Comparison of ENCODE assay signal across 8 cellular contexts in the genomic region with DNA sequence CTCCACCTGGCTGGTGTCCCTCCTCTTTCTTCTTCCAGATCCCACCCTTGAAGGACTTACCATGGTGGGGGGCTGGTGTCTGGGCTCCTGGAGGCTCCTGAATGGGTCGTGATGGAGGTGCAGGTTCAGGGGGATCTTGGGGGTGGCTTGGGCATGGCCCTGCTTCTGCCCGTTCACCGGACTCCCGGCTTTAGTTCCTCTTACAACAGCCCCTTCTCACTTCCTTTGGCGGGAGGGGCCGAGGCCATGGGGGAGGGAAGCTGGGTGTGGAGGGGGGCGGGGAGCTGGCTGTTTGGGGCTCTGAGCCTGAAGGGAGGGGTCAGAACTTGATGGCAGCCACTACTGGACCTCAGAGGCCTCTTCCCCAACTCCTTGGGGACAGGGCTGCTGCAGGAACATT. TPM values are rescaled to one million over a fixed set of nuclear protein-coding genes. Genes with fewer than 3 reads are reported as not detected.
DNase-seq lines count a peak whose midpoint lies in the region; ATAC-seq and TF ChIP-seq lines count a peak whose summit lies in the region.

MYO1F (minus strand) TSS at position 196 of the 400 bp plus-strand sequence; CDS start at position 63, 133 bp downstream.

- peaks cover 8% of the 10 kb centered on the region for H3K4me1 ChIP-seq in ACC112 (ENCODE audit: control insufficient read depth, insufficient read depth, low read length, unreplicated experiment)
- H3K4me1 ChIP-seq in mucosa of descending colon (ENCODE audit: low read depth): no peaks in the 10 kb centered on the region

- H2AFZ ChIP-seq in ACC112 (ENCODE audit: low read length, unreplicated experiment): no peak within 1 kb of the TSS

- ATAC-seq in mucosa of descending colon (peak; percentile 35), GM19351 (IDR thresholded peaks at IDR 0.05; ENCODE audit: unreplicated experiment) (no peak), HG03432 (IDR thresholded peaks at IDR 0.05; ENCODE audit: unreplicated experiment) (no peak)

- DNase-seq in mucosa of descending colon: peak; percentile 54 to 83 (median 61)
- no peak for DNase-seq in mesothelial cell of epicardium (ENCODE audit: low spot score in 2 of 2, unreplicated experiment in 2 of 2)
- no peak for DNase-seq in GM19240 (ENCODE audit: insufficient read length, low spot score)

- H3K79me2 ChIP-seq in ACC112 (ENCODE audit: control insufficient read depth, insufficient read depth, low read length, unreplicated experiment): no peaks in the 10 kb centered on the region

- H3K9me3 Mint-ChIP-seq in IgD-negative memory B cell: peaks cover 0 to 4% (median 0%) of the 10 kb centered on the region in 3 donors
- no peaks in the 10 kb centered on the region for H3K9me3 Mint-ChIP-seq in mesothelial cell of epicardium

- 5 to 26% (median 10%) methylated on average over 7 of the region's 7 CpGs for WGBS in adipose tissue, 3 donors

- H3K27me3 Mint-ChIP-seq in IgD-negative memory B cell: peaks cover 2% of the 10 kb centered on the region
- peaks cover 29% of the 10 kb centered on the region for H3K27me3 Mint-ChIP-seq in mesothelial cell of epicardium (ENCODE audit: low read depth)

- H3K4me3 Mint-ChIP-seq in IgD-negative memory B cell: peak within 1 kb of the TSS; percentile 88 to 100 (median 96)
- no peak within 1 kb of the TSS for H3K4me3 Mint-ChIP-seq in mesothelial cell of epicardium

- intact Hi-C loops in mucosa of descending colon (cut with DNase I, micrococcal nuclease): no loop called here

- H3K27ac Mint-ChIP-seq in IgD-negative memory B cell (peak within 1 kb of the TSS; percentile 57 to 95 (median 94)), mesothelial cell of epicardium (no peak within 1 kb of the TSS)

- H3K36me3 Mint-ChIP-seq in IgD-negative memory B cell: peaks cover 7% of the 10 kb centered on the region
- H3K36me3 Mint-ChIP-seq in mesothelial cell of epicardium: no peaks in the 10 kb centered on the region

- no peak for TF ChIP-seq CTCF in mucosa of descending colon (IDR thresholded peaks at IDR 0.05)
- TF ChIP-seq CTCF in mesothelial cell of epicardium (IDR thresholded peaks at IDR 0.05; ENCODE audit: unreplicated experiment): no peak

- peaks cover 24 to 53% (median 37%) of the 10 kb centered on the region in 3 donors for H3K4me1 Mint-ChIP-seq in IgD-negative memory B cell
- H3K4me1 Mint-ChIP-seq in mesothelial cell of epicardium: peaks cover 5% of the 10 kb centered on the region

- H3K9me3 ChIP-seq in mucosa of descending colon: no peaks in the 10 kb centered on the region

- no peaks in the 10 kb centered on the region for H3K27me3 ChIP-seq in ACC112 (ENCODE audit: insufficient read depth, low read length)

- H3K36me3 ChIP-seq in ACC112 (ENCODE audit: insufficient read depth, low read length) (no peaks in the 10 kb centered on the region), mucosa of descending colon (ENCODE audit: low read depth) (no peaks in the 10 kb centered on the region)

- H3K27ac ChIP-seq in ACC112 (ENCODE audit: low read depth, low read length): no peak within 1 kb of the TSS
- no peak within 1 kb of the TSS for H3K27ac ChIP-seq in adipose tissue (ENCODE audit: low read depth, low read length)

- H3K4me3 ChIP-seq in ACC112 (ENCODE audit: low read depth, low read length) (peak within 1 kb of the TSS; percentile 36; the same call in 1 of the 2 replicates), mucosa of descending colon (peak within 1 kb of the TSS; percentile 14)

RNA-seq across cellular contexts. Expression of gene MYO1F, which starts in this region (rescaled TPM):
- polyA plus RNA-seq in IgD-negative memory B cell (40.9 TPM), adipose tissue (10 to 100 TPM in 2 of 3 donors, 1 to 10 TPM in 1; 2.0 to 21.3 (median 18.9) TPM)
- total RNA-seq in mucosa of descending colon (10 to 100 TPM in 2 of 3 donors, 1 to 10 TPM in 1; 8.5 to 26.5 (median 21.0) TPM), mesothelial cell of epicardium (0.35 to 0.69 TPM (median 0.47 TPM) in 3 replicates)

Comparison
In these comparisons a context has a peak if more than half of its experiments do, and no peak if none do; other contexts are left out.
1. DNase-seq: peak in mucosa of descending colon (3 of 3); none in mesothelial cell of epicardium (0 of 2) and GM19240 (single experiment).